8 cellular contexts compared by ENCODE assay signal in the genomic region with DNA sequence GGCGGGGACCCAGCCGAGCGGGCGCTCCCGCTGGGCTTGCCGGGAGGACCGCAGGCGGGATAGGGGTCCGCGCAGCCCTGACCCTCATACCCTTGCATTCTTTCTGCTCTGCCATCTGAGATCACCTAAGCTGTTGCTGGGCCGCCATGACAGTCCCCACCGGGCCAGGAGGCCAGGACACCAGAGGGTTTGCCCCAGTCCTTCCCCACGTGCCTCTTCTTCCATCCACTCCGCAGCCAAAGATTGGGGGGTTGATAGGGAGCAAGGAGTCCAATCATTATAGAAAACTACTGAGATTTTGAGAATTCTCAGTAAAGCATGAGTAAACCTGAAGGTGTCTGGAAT. TPM values are rescaled to one million over a fixed set of nuclear protein-coding genes. Genes with fewer than 3 reads are reported as not detected.
DNase-seq lines count a peak whose midpoint lies in the region; ATAC-seq and TF ChIP-seq lines count a peak whose summit lies in the region.

No MANE protein-coding gene starts in this region.

- peak overlapping the region; percentile 40 for H3K4me3 Mint-ChIP-seq in activated T-cell treated with anti-CD3 and anti-CD28 coated beads, Interleukin-2, amount 50 U/mL, for 4 hours

- H3K4me1 ChIP-seq in right lobe of liver (peaks cover 0 to 32% (median 5%) of the 10 kb centered on the region in 4 donors), transverse colon (peaks cover 0 to 11% (median 4%) of the 10 kb centered on the region in 4 donors)

- peaks cover 3% of the 10 kb centered on the region for H3K4me1 Mint-ChIP-seq in activated T-cell treated with anti-CD3 and anti-CD28 coated beads, Interleukin-2, amount 50 U/mL, for 4 hours (ENCODE audit: low read depth)

- no peak for TF ChIP-seq EP300 in transverse colon (IDR thresholded peaks at IDR 0.05; ENCODE audit: low read depth)

- TF ChIP-seq CTCF in astrocyte of the spinal cord (IDR thresholded peaks at IDR 0.05; ENCODE audit: low read depth, low read length) (no peak), right lobe of liver (IDR thresholded peaks at IDR 0.05) (no peak), transverse colon (IDR thresholded peaks at IDR 0.05) (no peak)

- no peaks in the 10 kb centered on the region for H3K27me3 ChIP-seq in right lobe of liver
- H3K27me3 ChIP-seq in transverse colon: peaks cover 19% of the 10 kb centered on the region

- H3K9me3 ChIP-seq in right lobe of liver (no peaks in the 10 kb centered on the region), transverse colon (no peaks in the 10 kb centered on the region)

- DNase-seq in activated T-cell treated with anti-CD3 and anti-CD28 coated beads, Interleukin-2, amount 50 U/mL, for 4 hours: no peak
- no peak for DNase-seq in activated T-cell treated with anti-CD3 and anti-CD28 coated beads, Interleukin-2, amount 50 U/mL, for 48 hours
- DNase-seq in astrocyte of the spinal cord (ENCODE audit: low read depth, low spot score) (no peak), right lobe of liver (peak in 2 of 3 donors; percentile 23 to 58), transverse colon (peak; percentile 8), mucosa of gallbladder (ENCODE audit: low spot score) (no peak), HK-2 (ENCODE audit: unreplicated experiment) (no peak)

- H3K27ac ChIP-seq in right lobe of liver (peak overlapping the region; percentile 81 to 98 (median 97)), transverse colon (no peak overlapping the region)

- peak in 1 of 2 donors; percentile 27 for ATAC-seq in activated T-cell treated with anti-CD3 and anti-CD28 coated beads, Interleukin-2, amount 50 U/mL, for 4 hours
- peak; percentile 25 to 30 (median 26) for ATAC-seq in right lobe of liver
- ATAC-seq in HG03354 (IDR thresholded peaks at IDR 0.05; ENCODE audit: poor library complexity, severe bottlenecking, unreplicated experiment): no peak

- H3K4me3 ChIP-seq in astrocyte of the spinal cord (ENCODE audit: low read depth, low read length) (peak overlapping the region; percentile 48), right lobe of liver (peak overlapping the region; percentile 57 to 85 (median 77)), transverse colon (peak overlapping the region; percentile 28 to 72 (median 54))

- H3K36me3 ChIP-seq in right lobe of liver: peaks cover 0 to 7% (median 0%) of the 10 kb centered on the region in 4 donors
- no peaks in the 10 kb centered on the region for H3K36me3 ChIP-seq in transverse colon

- H3K27me3 Mint-ChIP-seq in activated T-cell treated with anti-CD3 and anti-CD28 coated beads, Interleukin-2, amount 50 U/mL, for 4 hours (ENCODE audit: low read depth): peaks cover 22% of the 10 kb centered on the region

- no peaks in the 10 kb centered on the region for H3K36me3 Mint-ChIP-seq in activated T-cell treated with anti-CD3 and anti-CD28 coated beads, Interleukin-2, amount 50 U/mL, for 4 hours (ENCODE audit: insufficient read depth)

- in situ Hi-C loops in astrocyte of the spinal cord (cut with HindIII; ENCODE audit: low sequenced_read_pairs) (no loop called here), transverse colon (cut with MboI; ENCODE audit: low pct_ligation_motif_present in 1 of 4, low pct_unique_long_range_greater_than_20kb in 1 of 4, low sequenced_read_pairs in 3 of 4) (no loop called here)

- intact Hi-C loops in right lobe of liver (cut with DNase I) (no loop called here), transverse colon (cut with DNase I; ENCODE audit: low total_unique reads) (no loop called here)

- no peaks in the 10 kb centered on the region for H3K9me3 Mint-ChIP-seq in activated T-cell treated with anti-CD3 and anti-CD28 coated beads, Interleukin-2, amount 50 U/mL, for 4 hours

- TF ChIP-seq POLR2A in right lobe of liver (IDR thresholded peaks at IDR 0.05) (no peak), transverse colon (IDR thresholded peaks at IDR 0.05) (no peak)

- WGBS in right lobe of liver (ENCODE audit: insufficient coverage, low coverage, low lambda C conversion rate, missing lambda C conversion rate): 0% methylated on average over 4 of the region's 14 CpGs
- WGBS in transverse colon (ENCODE audit: low coverage in 1 of 2), 2 donors: 9% methylated on average over 14 of the region's 14 CpGs; no CpG with 5 or more reads in 1 of the 2 donors

RNA-seq across cellular contexts. Expression of a gene that starts 0.5 kb away (rescaled TPM):
- under 1 TPM in 1 of 3 donors, not detected in 2; 0.27 TPM for total RNA-seq in activated T-cell treated with anti-CD3 and anti-CD28 coated beads, Interleukin-2, amount 50 U/mL, for 4 hours
- 10 to 100 TPM; 23.8 to 50.5 (median 36.2) TPM for total RNA-seq in right lobe of liver
- 1 to 10 TPM in 2 of 4 donors, not detected in 2; 2.5 to 3.4 TPM for total RNA-seq in transverse colon
- total RNA-seq in mucosa of gallbladder: 2.5 TPM

Comparison
In these comparisons a context has a peak if more than half of its experiments do, and no peak if none do; other contexts are left out.
1. DNase-seq: peak in right lobe of liver (2 of 3) and transverse colon (single experiment); none in activated T-cell treated with anti-CD3 and anti-CD28 coated beads, Interleukin-2, amount 50 U/mL, for 4 hours (single experiment), activated T-cell treated with anti-CD3 and anti-CD28 coated beads, Interleukin-2, amount 50 U/mL, for 48 hours (0 of 2), astrocyte of the spinal cord (single experiment), mucosa of gallbladder (single experiment) and HK-2 (single experiment).
2. H3K27ac ChIP-seq: peak in right lobe of liver (3 of 3); none in transverse colon (0 of 4).
3. Peak in every context shown above with its lines, with median percentiles within 50 percentile points of each other: H3K4me3 ChIP-seq.